8 cellular contexts compared by ENCODE assay signal in the genomic region with DNA sequence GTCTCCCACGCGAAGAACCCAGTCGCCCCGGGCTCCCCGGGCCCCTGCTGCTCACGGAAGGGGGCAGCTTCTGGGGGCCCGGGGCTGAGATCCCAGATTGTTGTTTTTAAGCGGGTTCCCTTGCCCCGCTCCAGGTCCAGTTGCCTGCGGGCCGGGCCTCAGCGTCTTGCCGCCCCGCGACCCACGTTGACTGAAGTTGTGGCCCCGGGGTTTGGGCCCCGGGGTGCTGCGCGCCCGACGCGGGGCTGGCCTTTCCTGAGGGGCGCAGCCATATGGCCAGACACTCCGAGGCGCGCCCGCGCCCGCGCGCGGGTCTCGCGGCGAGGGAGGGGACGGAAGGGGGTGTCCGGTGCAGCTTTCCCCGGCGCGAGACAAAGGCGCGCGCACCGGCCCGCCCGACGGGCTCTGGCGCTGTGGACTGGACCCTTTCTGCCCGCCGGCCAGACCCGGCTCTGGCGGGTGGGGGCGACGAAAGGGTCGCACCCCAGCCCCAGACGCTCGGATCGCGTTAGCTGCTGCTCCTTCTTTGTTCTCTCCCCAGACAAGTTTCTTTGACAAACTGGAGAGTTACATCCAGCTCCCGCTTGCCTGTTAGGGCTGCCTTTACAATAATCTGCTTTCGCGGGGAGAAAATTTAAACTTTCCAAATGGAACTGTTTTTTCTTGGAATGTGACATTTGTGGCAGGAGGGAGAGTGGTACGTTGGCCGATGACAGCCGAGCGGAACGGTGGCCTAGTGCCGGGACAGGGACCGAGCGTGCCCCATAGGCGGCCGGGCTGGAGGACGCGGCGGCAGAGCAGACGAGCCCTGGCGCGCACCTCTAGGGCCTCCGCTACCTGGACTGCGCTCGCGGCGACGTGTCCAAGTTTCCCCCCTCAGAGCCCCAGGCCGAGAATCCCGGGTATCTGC. TPM values are rescaled to one million over a fixed set of nuclear protein-coding genes. Genes with fewer than 3 reads are reported as not detected.
DNase-seq lines count a peak whose midpoint lies in the region; ATAC-seq and TF ChIP-seq lines count a peak whose summit lies in the region.

No MANE protein-coding gene starts in this region.

- under 1% methylated on average over 87 of the region's 87 CpGs for WGBS in HUES64

- peak; percentile 31 for ATAC-seq in activated naive CD8-positive, alpha-beta T cell treated with anti-CD3 and anti-CD28 coated beads, Interleukin-2, amount 10 ng/mL, durations not matched to agents 7 days and 5 days (ENCODE audit: low read depth)
- ATAC-seq in HG03159 (IDR thresholded peaks at IDR 0.05; ENCODE audit: unreplicated experiment): no peak

- peaks cover 69% of the 10 kb centered on the region for H3K27me3 ChIP-seq in HUES64 (ENCODE audit: insufficient read depth, low read length)
- no peaks in the 10 kb centered on the region for H3K27me3 ChIP-seq in left ventricle myocardium inferior (ENCODE audit: low read depth)

- H3K9me3 ChIP-seq in HUES64 (ENCODE audit: insufficient read depth, low read depth, low read length): no peaks in the 10 kb centered on the region
- H3K9me3 ChIP-seq in left ventricle myocardium inferior (replicated peaks): no peaks in the 10 kb centered on the region

- peaks cover 2% of the 10 kb centered on the region for H3K36me3 Mint-ChIP-seq in activated naive CD8-positive, alpha-beta T cell treated with anti-CD3 and anti-CD28 coated beads, Interleukin-2, amount 10 ng/mL, durations not matched to agents 7 days and 5 days
- peaks cover 1% of the 10 kb centered on the region for H3K36me3 Mint-ChIP-seq in progenitor cell of endocrine pancreas (ENCODE audit: insufficient read depth)

- intact Hi-C loops in left ventricle myocardium inferior (cut with micrococcal nuclease): loop anchor here (10.0 kb wide), 1 partner anchor 144 kb away; no protein-coding TSS in a partner anchor

- H3K4me3 ChIP-seq in HUES64 (ENCODE audit: low read length) (peak overlapping the region; percentile 95), left ventricle myocardium inferior (peak overlapping the region; percentile 84)

- peak overlapping the region; percentile 83 for H3K4me3 Mint-ChIP-seq in activated naive CD8-positive, alpha-beta T cell treated with anti-CD3 and anti-CD28 coated beads, Interleukin-2, amount 10 ng/mL, durations not matched to agents 7 days and 5 days
- H3K4me3 Mint-ChIP-seq in progenitor cell of endocrine pancreas (ENCODE audit: low read depth): no peak overlapping the region

- peak overlapping the region; percentile 91 for H3K9ac ChIP-seq in HUES64 (ENCODE audit: low read depth, low read length)

- peak; percentile 56 for DNase-seq in activated CD8-positive, alpha-beta memory T cell treated with anti-CD3 and anti-CD28 coated beads, Interleukin-2, amount 50 U/mL, for 48 hours
- DNase-seq in activated CD8-positive, alpha-beta memory T cell treated with anti-CD3 and anti-CD28 coated beads for 24 hours: no peak
- peak; percentile 49 for DNase-seq in activated naive CD8-positive, alpha-beta T cell treated with anti-CD3 and anti-CD28 coated beads, Interleukin-2, amount 10 ng/mL, durations not matched to agents 7 days and 5 days
- peak; percentile 55 for DNase-seq in left ventricle myocardium inferior
- peak; percentile 27 for DNase-seq in progenitor cell of endocrine pancreas (ENCODE audit: low spot score, unreplicated experiment)
- DNase-seq in SHP77 (lab: John Stamatoyannopoulos, UW): no peak

- H3K4me1 ChIP-seq in HUES64 (ENCODE audit: insufficient read depth, low read length) (peaks cover 51% of the 10 kb centered on the region), left ventricle myocardium inferior (peaks cover 56% of the 10 kb centered on the region)

- H3K36me3 ChIP-seq in HUES64 (ENCODE audit: insufficient read depth, low read length) (no peaks in the 10 kb centered on the region; the same call in 1 of the 2 replicates), left ventricle myocardium inferior (no peaks in the 10 kb centered on the region)

- TF ChIP-seq CTCF in left ventricle myocardium inferior (IDR thresholded peaks at IDR 0.05; ENCODE audit: borderline replicate concordance) (no peak), progenitor cell of endocrine pancreas (IDR thresholded peaks at IDR 0.05; ENCODE audit: unreplicated experiment) (no peak)

- H3K27ac Mint-ChIP-seq in activated naive CD8-positive, alpha-beta T cell treated with anti-CD3 and anti-CD28 coated beads, Interleukin-2, amount 10 ng/mL, durations not matched to agents 7 days and 5 days: no peak overlapping the region
- H3K27ac Mint-ChIP-seq in progenitor cell of endocrine pancreas: peak overlapping the region; percentile 95

- H3K9me3 Mint-ChIP-seq in activated naive CD8-positive, alpha-beta T cell treated with anti-CD3 and anti-CD28 coated beads, Interleukin-2, amount 10 ng/mL, durations not matched to agents 7 days and 5 days: no peaks in the 10 kb centered on the region
- peaks cover 4% of the 10 kb centered on the region for H3K9me3 Mint-ChIP-seq in progenitor cell of endocrine pancreas (ENCODE audit: low read depth)

- H3K27ac ChIP-seq in HUES64 (ENCODE audit: low read depth, low read length): peak overlapping the region; percentile 65
- peak overlapping the region; percentile 93 for H3K27ac ChIP-seq in left ventricle myocardium inferior (replicated peaks)

- H3K27me3 Mint-ChIP-seq in activated naive CD8-positive, alpha-beta T cell treated with anti-CD3 and anti-CD28 coated beads, Interleukin-2, amount 10 ng/mL, durations not matched to agents 7 days and 5 days: peaks cover 53% of the 10 kb centered on the region
- peaks cover 6% of the 10 kb centered on the region for H3K27me3 Mint-ChIP-seq in progenitor cell of endocrine pancreas

- POLR2A ChIA-PET in activated naive CD8-positive, alpha-beta T cell treated with anti-CD3 and anti-CD28 coated beads, Interleukin-2, amount 10 ng/mL, durations not matched to agents 7 days and 5 days (lab: Charles Lee): interaction anchor here (0.9 kb wide), 1 partner anchor 133 kb away, joined by 3 read pairs; no protein-coding TSS in a partner anchor

- peaks cover 7% of the 10 kb centered on the region for H3K4me1 Mint-ChIP-seq in activated naive CD8-positive, alpha-beta T cell treated with anti-CD3 and anti-CD28 coated beads, Interleukin-2, amount 10 ng/mL, durations not matched to agents 7 days and 5 days
- H3K4me1 Mint-ChIP-seq in progenitor cell of endocrine pancreas (ENCODE audit: low read depth): peaks cover 25% of the 10 kb centered on the region

RNA-seq across cellular contexts. Expression of a gene that starts 0.7 kb away (rescaled TPM):
- polyA plus RNA-seq in HUES64 (2013, experiment 1 of 2): 21.4 TPM
- 24.1 TPM for polyA plus RNA-seq in HUES64 (2013, experiment 2 of 2)
- 1 to 10 TPM; 4.4 to 4.8 TPM for total RNA-seq in activated naive CD8-positive, alpha-beta T cell treated with anti-CD3 and anti-CD28 coated beads, Interleukin-2, amount 10 ng/mL, durations not matched to agents 7 days and 5 days
- total RNA-seq in left ventricle myocardium inferior: 61.1 TPM
- 44.8 and 45.8 TPM in 2 replicates for total RNA-seq in progenitor cell of endocrine pancreas

Comparison
In these comparisons a context has a peak if more than half of its experiments do, and no peak if none do; other contexts are left out.
1. DNase-seq: peak in activated CD8-positive, alpha-beta memory T cell treated with anti-CD3 and anti-CD28 coated beads, Interleukin-2, amount 50 U/mL, for 48 hours (single experiment), activated naive CD8-positive, alpha-beta T cell treated with anti-CD3 and anti-CD28 coated beads, Interleukin-2, amount 10 ng/mL, durations not matched to agents 7 days and 5 days (single experiment), left ventricle myocardium inferior (single experiment) and progenitor cell of endocrine pancreas (single experiment); none in activated CD8-positive, alpha-beta memory T cell treated with anti-CD3 and anti-CD28 coated beads for 24 hours (single experiment) and SHP77 (0 of 2).